In the genomic region with DNA sequence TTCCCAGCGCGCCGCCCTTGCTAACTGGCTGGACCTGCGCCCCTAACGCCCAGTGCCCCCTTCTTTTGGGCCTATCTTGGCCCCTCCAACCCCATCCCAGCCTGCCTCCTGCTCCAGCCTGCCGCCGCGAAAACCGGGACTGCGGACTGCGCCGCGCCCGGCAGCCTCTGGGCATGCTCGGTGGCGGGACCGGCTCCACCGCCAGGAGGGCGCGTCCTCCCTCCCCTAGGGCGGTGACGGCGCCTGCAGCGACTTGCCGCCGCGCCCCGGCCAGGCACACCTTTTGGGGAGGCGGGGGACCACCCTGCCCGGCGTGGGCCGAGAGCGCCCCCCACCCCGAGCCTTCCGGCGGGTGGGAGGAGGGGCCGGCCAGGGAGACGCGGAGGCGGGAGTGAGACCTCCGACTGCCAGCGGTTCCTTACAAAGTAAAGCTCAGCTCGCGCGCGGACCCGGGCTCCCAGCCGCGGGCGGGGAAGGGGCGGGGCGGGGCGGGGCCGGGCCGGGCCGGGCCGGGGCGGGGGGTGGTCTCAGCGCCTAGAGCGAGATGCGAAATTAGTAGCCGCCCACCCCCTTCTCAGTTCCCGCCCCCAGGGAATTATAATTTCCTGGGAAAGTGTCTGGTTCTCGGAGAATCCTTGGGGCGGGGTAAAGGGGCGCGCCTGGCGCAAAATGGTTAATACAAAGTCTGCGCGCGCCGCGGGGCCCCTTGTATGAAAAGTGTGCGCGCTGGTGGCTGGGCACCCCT, we compare ENCODE assay signal across 8 cellular contexts.
DNase-seq lines count a peak whose midpoint lies in the region; ATAC-seq and TF ChIP-seq lines count a peak whose summit lies in the region.

No MANE protein-coding gene starts in this region.

- peak overlapping the region; percentile 91 to 96 (median 92) for H3K27ac ChIP-seq in esophagus squamous epithelium

- H3K9me3 ChIP-seq in esophagus squamous epithelium = no peaks in the 10 kb centered on the region

- H3K4me1 ChIP-seq in esophagus squamous epithelium = peaks cover 10 to 62% (median 18%) of the 10 kb centered on the region in 3 donors

- DNase-seq in AML-193 (lab: John Stamatoyannopoulos, UW) (peak; percentile 59 to 60), NCI-H2081 treated with DMSO at 0.1 percent for 48 hours (lab: John Stamatoyannopoulos, UW) (peak; percentile 73), activated B cell treated with CpG ODN at 0.5 μM for 24 hours (peak; percentile 45), esophagus squamous epithelium (lab: John Stamatoyannopoulos, UW) (no peak), myocyte (ENCODE audit: low read depth) (peak; percentile 78), ureter (ENCODE audit: low spot score) (peak; percentile 78)

- H3K9me3 Mint-ChIP-seq in activated B cell treated with CpG ODN at 0.5 μM for 24 hours = no peaks in the 10 kb centered on the region

- TF ChIP-seq CTCF in activated B cell treated with CpG ODN at 0.5 μM for 24 hours (IDR thresholded peaks at IDR 0.05) (no peak), esophagus squamous epithelium (IDR thresholded peaks at IDR 0.05) (peak in 5 of 6 experiments; percentile 17 to 61 (median 48))

- H3K27me3 ChIP-seq in esophagus squamous epithelium = peaks cover 0 to 49% (median 0%) of the 10 kb centered on the region in 4 donors

- H3K27ac Mint-ChIP-seq in activated B cell treated with CpG ODN at 0.5 μM for 24 hours = no peak overlapping the region

- H3K36me3 ChIP-seq in esophagus squamous epithelium = no peaks in the 10 kb centered on the region

- CTCF ChIA-PET in activated B cell treated with CpG ODN at 0.5 μM for 24 hours (lab: Charles Lee) = no interaction called here

- H3K4me1 Mint-ChIP-seq in activated B cell treated with CpG ODN at 0.5 μM for 24 hours = peaks cover 21% of the 10 kb centered on the region

- peaks cover 30% of the 10 kb centered on the region for H3K27me3 Mint-ChIP-seq in activated B cell treated with CpG ODN at 0.5 μM for 24 hours

- intact Hi-C loops in activated B cell treated with CpG ODN at 0.5 μM for 24 hours (cut with micrococcal nuclease) (loop anchor here (5.0 kb wide), 2 partner anchors 224 to 684 kb away; partner anchors contain the start of genes IL12A and TRIM59), esophagus squamous epithelium (cut with DNase I) (no loop called here)

- peak in 2 of 4 donors; percentile 67 to 85 for TF ChIP-seq POLR2A in esophagus squamous epithelium (IDR thresholded peaks at IDR 0.05)

- peak overlapping the region; percentile 63 to 83 (median 69) for H3K4me3 ChIP-seq in esophagus squamous epithelium

- H3K4me3 Mint-ChIP-seq in activated B cell treated with CpG ODN at 0.5 μM for 24 hours = peak overlapping the region; percentile 90

- no peaks in the 10 kb centered on the region for H3K36me3 Mint-ChIP-seq in activated B cell treated with CpG ODN at 0.5 μM for 24 hours (ENCODE audit: low read depth)

- 0% methylated on average over 1 to 4 of the region's 75 CpGs for WGBS in esophagus squamous epithelium, 2 donors

- ATAC-seq in GM18511 (IDR thresholded peaks at IDR 0.05; ENCODE audit: unreplicated experiment) = peak; percentile 69
- ATAC-seq in HG02943 (IDR thresholded peaks at IDR 0.05; ENCODE audit: low read depth, unreplicated experiment) = peak; percentile 60
- ATAC-seq in activated B cell treated with CpG ODN at 0.5 μM for 24 hours (ENCODE audit: low read depth) = peak; percentile 75

- POLR2A ChIA-PET in activated B cell treated with CpG ODN at 0.5 μM for 24 hours (lab: Charles Lee) = no interaction called here
